18 cellular contexts compared by ENCODE assay signal in the genomic region with DNA sequence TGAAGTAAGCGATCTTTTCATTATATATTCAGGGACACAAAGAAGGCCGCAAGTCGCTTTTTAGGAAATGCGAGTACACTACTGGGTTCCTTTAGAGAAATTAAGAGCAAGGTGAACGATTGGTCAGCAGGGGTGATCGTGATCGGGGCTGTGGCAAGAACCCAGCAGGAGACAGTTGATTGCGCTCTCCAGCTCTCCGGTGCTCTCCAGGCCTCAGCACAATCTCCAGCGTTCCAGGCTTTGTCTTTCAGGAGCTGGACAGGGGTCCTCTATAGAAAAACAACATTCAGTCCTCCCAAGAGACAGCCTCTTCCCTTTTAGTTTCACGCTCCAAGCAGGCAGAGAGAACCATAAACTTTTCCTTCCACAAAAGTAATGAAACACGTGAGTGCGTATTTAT.
A peak's percentile ranks its signal among the peaks of the same experiment; 100 is the strongest.
DNase-seq lines count a peak whose midpoint lies in the region; ATAC-seq, FAIRE-seq and TF ChIP-seq lines count a peak whose summit lies in the region.
"Had no signal": no experiment of that assay in that cellular context is flagged by ENCODE, and none has a peak within 500 bp of the region (broad histone marks: within the 10 kb centered on the region; RNA-seq: fewer than 3 reads in every experiment).

No MANE protein-coding gene starts in this region.

- WGBS in testis, 2 donors, result 50 to 59% methylated on average over 13 of the region's 13 CpGs

- peaks cover 41% of the 10 kb centered on the region for H3K4me1 Mint-ChIP-seq in WTC11

- peaks cover 7% of the 10 kb centered on the region for H3K9me3 Mint-ChIP-seq in WTC11
- H3K9me3 Mint-ChIP-seq: activated CD4-positive, alpha-beta memory T cell treated with anti-CD3 and anti-CD28 coated beads for 36 hours; activated T-helper 1 cell treated with anti-CD3 and anti-CD28 coated beads, Interleukin-12 subunit alpha, Interleukin-12 subunit beta, Interleukin-2, Interleukin-4 antibody, amounts not matched to agents 30 ng/mL and 10 ng/mL and 1 ng/mL, durations not matched to agents 14 hours and 24 hours and 36 hours; CD4-positive, alpha-beta T cell; dendritic cell treated with granulocyte-macrophage colony-stimulating factor and Interleukin-4, amounts not matched to agents 40 ng/mL and 50 ng/mL, for 4 days; natural killer cell treated with Interleukin-12 subunit alpha and Interleukin-12 subunit beta and Interleukin-15 and Interleukin-18, amount 100 ng/mL, for 72 hours; stimulated activated naive B cell treated with anti-CD40 and anti-IgM and Interleukin-4, amounts not matched to agents 10 μg/mL and 1 μg/mL and 100 μg/mL, for 72 hours had no signal

- no peak overlapping the region for H3K27ac ChIP-seq in dorsolateral prefrontal cortex
- H3K27ac ChIP-seq in testis, result peak overlapping the region in 1 of 2 donors; percentile 8
- H3K27ac ChIP-seq: lower lobe of right lung had no signal

- no peak for TF ChIP-seq POLR2A in testis (IDR thresholded peaks at IDR 0.05)

- H3K4me3 ChIP-seq in iPS-15b (ENCODE audit: low read depth, low read length) (no peak overlapping the region), skeletal muscle cell (ENCODE audit: low read depth, low read length) (no peak overlapping the region), dorsolateral prefrontal cortex (no peak overlapping the region), testis (no peak overlapping the region)
- H3K4me3 ChIP-seq: GM12878, lower lobe of right lung had no signal

- intact Hi-C loops in dorsolateral prefrontal cortex (cut with DNase I) (no loop called here), testis (cut with DNase I; ENCODE audit: low total_unique reads) (no loop called here)

- H3K36me3 ChIP-seq in iPS-15b (ENCODE audit: control insufficient read depth, insufficient read depth, low read length) (no peaks in the 10 kb centered on the region), testis (ENCODE audit: low read depth, missing control alignments) (no peaks in the 10 kb centered on the region)
- H3K36me3 ChIP-seq: lower lobe of right lung had no signal

- no peak for FAIRE-seq in urothelium cell line (lab: Jason Lieb, UNC)
- FAIRE-seq: GM12878 had no signal

- POLR2A ChIA-PET in WTC11 (lab: Charles Lee), result interaction anchor here (2.0 kb wide), 1 partner anchor 170 kb away, joined by 11 read pairs; the partner anchor contains the start of gene KLF6

- H3K27me3 Mint-ChIP-seq in WTC11 (ENCODE audit: low read depth), result no peaks in the 10 kb centered on the region
- H3K27me3 Mint-ChIP-seq: activated CD4-positive, alpha-beta memory T cell treated with anti-CD3 and anti-CD28 coated beads for 36 hours; CD4-positive, alpha-beta T cell; natural killer cell treated with Interleukin-12 subunit alpha and Interleukin-12 subunit beta and Interleukin-15 and Interleukin-18, amount 100 ng/mL, for 72 hours had no signal

- H3K9ac ChIP-seq in iPS-15b (ENCODE audit: low read depth, low read length), result peak overlapping the region; percentile 32

- H3K36me3 Mint-ChIP-seq in WTC11, result no peaks in the 10 kb centered on the region
- H3K36me3 Mint-ChIP-seq: activated CD4-positive, alpha-beta memory T cell treated with anti-CD3 and anti-CD28 coated beads for 36 hours; natural killer cell treated with Interleukin-12 subunit alpha and Interleukin-12 subunit beta and Interleukin-15 and Interleukin-18, amount 100 ng/mL, for 72 hours; stimulated activated naive B cell treated with anti-CD40 and anti-IgM and Interleukin-4, amounts not matched to agents 10 μg/mL and 1 μg/mL and 100 μg/mL, for 72 hours had no signal

- DNase-seq in NCI-H526 (lab: John Stamatoyannopoulos, UW), result peak; percentile 16 to 51
- DNase-seq in NCI-H526 treated with DMSO at 0.1 percent for 48 hours (lab: John Stamatoyannopoulos, UW), result no peak
- DNase-seq in WTC11 (ENCODE audit: low spot score), result peak; percentile 38
- DNase-seq in skeletal muscle cell (ENCODE audit: low read depth), result peak; percentile 10
- DNase-seq in urothelium cell line (ENCODE audit: low spot score), result no peak
- DNase-seq in dorsolateral prefrontal cortex, result no peak
- no peak for DNase-seq in testis
- DNase-seq: activated CD4-positive, alpha-beta memory T cell treated with anti-CD3 and anti-CD28 coated beads for 36 hours; CD4-positive, alpha-beta T cell; lower lobe of right lung; MV-4-11; NCI-H524 treated with DMSO at 0.1 percent for 48 hours; stimulated activated naive B cell treated with anti-CD40 and anti-IgM and Interleukin-4, amounts not matched to agents 10 μg/mL and 1 μg/mL and 100 μg/mL, for 72 hours had no signal

- TF ChIP-seq CTCF in WTC11 (IDR thresholded peaks at IDR 0.05) (no peak), dorsolateral prefrontal cortex (IDR thresholded peaks at IDR 0.05 in 54 of 56, conservative IDR thresholded peaks at IDR 0.05 in 2 of 56; ENCODE audit: low read depth in 1 of 56, partially characterized antibody in 56 of 56) (no peak), testis (IDR thresholded peaks at IDR 0.05) (no peak)

- peak overlapping the region; percentile 14 for H3K4me3 Mint-ChIP-seq in WTC11
- H3K4me3 Mint-ChIP-seq: activated CD4-positive, alpha-beta memory T cell treated with anti-CD3 and anti-CD28 coated beads for 36 hours; activated T-helper 1 cell treated with anti-CD3 and anti-CD28 coated beads, Interleukin-12 subunit alpha, Interleukin-12 subunit beta, Interleukin-2, Interleukin-4 antibody, amounts not matched to agents 30 ng/mL and 10 ng/mL and 1 ng/mL, durations not matched to agents 14 hours and 24 hours and 36 hours; CD4-positive, alpha-beta T cell; dendritic cell treated with granulocyte-macrophage colony-stimulating factor and Interleukin-4, amounts not matched to agents 40 ng/mL and 50 ng/mL, for 4 days; natural killer cell treated with Interleukin-12 subunit alpha and Interleukin-12 subunit beta and Interleukin-15 and Interleukin-18, amount 100 ng/mL, for 72 hours; stimulated activated naive B cell treated with anti-CD40 and anti-IgM and Interleukin-4, amounts not matched to agents 10 μg/mL and 1 μg/mL and 100 μg/mL, for 72 hours had no signal

- no peaks in the 10 kb centered on the region for H3K9me3 ChIP-seq in iPS-15b (ENCODE audit: control insufficient read depth, insufficient read depth, low read length)
- H3K9me3 ChIP-seq in testis, result no peaks in the 10 kb centered on the region
- H3K9me3 ChIP-seq: lower lobe of right lung had no signal

- CTCF ChIA-PET in WTC11 (lab: Charles Lee), result no interaction called here

- H3K27me3 ChIP-seq in iPS-15b (ENCODE audit: control insufficient read depth, insufficient read depth, low read length) (no peaks in the 10 kb centered on the region), dorsolateral prefrontal cortex (no peaks in the 10 kb centered on the region), testis (no peaks in the 10 kb centered on the region)

- ATAC-seq in WTC11, result peak; percentile 79
- ATAC-seq: GM12878; natural killer cell treated with Interleukin-12 subunit alpha and Interleukin-12 subunit beta and Interleukin-15 and Interleukin-18, amount 100 ng/mL, for 72 hours; stimulated activated naive B cell treated with anti-CD40 and anti-IgM and Interleukin-4, amounts not matched to agents 10 μg/mL and 1 μg/mL and 100 μg/mL, for 72 hours had no signal

- H3K27ac Mint-ChIP-seq in WTC11, result peak overlapping the region; percentile 92
- H3K27ac Mint-ChIP-seq: activated CD4-positive, alpha-beta memory T cell treated with anti-CD3 and anti-CD28 coated beads for 36 hours; activated T-helper 1 cell treated with anti-CD3 and anti-CD28 coated beads, Interleukin-12 subunit alpha, Interleukin-12 subunit beta, Interleukin-2, Interleukin-4 antibody, amounts not matched to agents 30 ng/mL and 10 ng/mL and 1 ng/mL, durations not matched to agents 14 hours and 24 hours and 36 hours; CD4-positive, alpha-beta T cell; natural killer cell treated with Interleukin-12 subunit alpha and Interleukin-12 subunit beta and Interleukin-15 and Interleukin-18, amount 100 ng/mL, for 72 hours; stimulated activated naive B cell treated with anti-CD40 and anti-IgM and Interleukin-4, amounts not matched to agents 10 μg/mL and 1 μg/mL and 100 μg/mL, for 72 hours had no signal

- peaks cover 6% of the 10 kb centered on the region for H3K4me1 ChIP-seq in iPS-15b (ENCODE audit: control insufficient read depth, insufficient read depth, low read length)
- peaks cover 4% of the 10 kb centered on the region for H3K4me1 ChIP-seq in testis
- H3K4me1 ChIP-seq: lower lobe of right lung had no signal

TF ChIP-seq in WTC11, 78 proteins besides CTCF, POLR2A, EP300 and RAD21:
- TF ChIP-seq ZNF423 (CRISPR knock-in tag; IDR thresholded peaks at IDR 0.05) (peak; percentile 80), HMGA2 (CRISPR knock-in tag; IDR thresholded peaks at IDR 0.05) (no peak), ESRRA (CRISPR knock-in tag; IDR thresholded peaks at IDR 0.05; ENCODE audit: borderline replicate concordance) (no peak)

Comparison
In these comparisons a context has a peak if more than half of its experiments do, and no peak if none do; other contexts are left out.
1. DNase-seq: peak in NCI-H526 (2 of 2), WTC11 (single experiment) and skeletal muscle cell (single experiment); none in NCI-H526 treated with DMSO at 0.1 percent for 48 hours (single experiment), urothelium cell line (single experiment), dorsolateral prefrontal cortex (0 of 10) and testis (single experiment).